ENCODE assay signal across 14 cellular contexts in the genomic region with DNA sequence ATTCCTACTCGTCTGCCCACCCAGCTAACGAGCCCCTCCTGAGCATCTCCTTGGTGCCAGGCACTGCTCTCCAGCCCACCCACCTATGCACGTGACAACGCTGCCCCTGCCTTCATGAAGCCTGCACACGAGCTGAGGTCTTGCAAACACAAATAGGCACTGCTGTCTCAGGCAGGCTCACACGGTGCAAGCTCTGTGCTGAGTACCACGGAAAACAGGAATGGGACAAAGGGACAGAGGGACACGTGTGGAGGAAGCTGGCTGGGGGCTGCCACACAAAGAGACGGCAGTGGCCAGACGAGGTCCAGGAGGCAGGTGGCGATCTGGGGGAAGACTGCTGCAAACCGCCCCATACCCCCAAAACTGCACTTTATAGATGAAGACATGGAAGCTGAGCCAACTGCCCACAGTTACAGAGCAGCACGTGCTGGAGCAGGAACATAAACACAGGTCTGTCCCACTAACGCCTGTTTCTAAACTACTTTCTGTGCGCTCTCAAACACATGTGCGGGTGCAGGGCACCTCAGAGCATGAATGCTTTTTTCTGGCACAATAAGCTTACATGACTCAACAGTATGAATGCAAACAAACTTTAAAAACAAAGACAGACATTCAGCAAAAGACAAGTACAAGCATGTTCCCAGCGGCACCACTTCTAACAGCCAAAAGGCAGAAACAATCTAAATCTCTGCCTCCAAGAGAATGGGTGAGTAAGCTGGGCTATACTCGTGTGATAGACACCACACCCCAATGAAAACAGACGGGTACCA.
DNase-seq lines count a peak whose midpoint lies in the region; FAIRE-seq and TF ChIP-seq lines count a peak whose summit lies in the region.
"Had no signal": no experiment of that assay in that cellular context is flagged by ENCODE, and none has a peak within 500 bp of the region (broad histone marks: within the 10 kb centered on the region; RNA-seq: fewer than 3 reads in every experiment).

No MANE protein-coding gene starts in this region.

- intact Hi-C loops in MCF 10A (cut with micrococcal nuclease) = loop anchor here (5.0 kb wide), 1 partner anchor 70 kb away; a partner anchor contains a TSS
- intact Hi-C loops in breast epithelium (cut with DNase I; ENCODE audit: low total_unique reads) = no loop called here

- H3K4me3 ChIP-seq in breast epithelium = peak overlapping the region in 1 of 3 donors; percentile 8
- H3K4me3 ChIP-seq in cardiac fibroblast (replicated peaks in 1 of 2; ENCODE audit: low read depth in 2 of 2, low read length in 2 of 2) = no peak overlapping the region

- peak overlapping the region; percentile 75 for H3K27ac Mint-ChIP-seq in MCF 10A (ENCODE audit: low read depth, unreplicated experiment)
- H3K27ac Mint-ChIP-seq: activated CD4-positive, alpha-beta memory T cell treated with anti-CD3 and anti-CD28 coated beads for 36 hours; activated naive CD4-positive, alpha-beta T cell treated with anti-CD3 and anti-CD28 coated beads, Interleukin-2, amount 10 ng/mL, durations not matched to agents 7 days and 5 days; natural killer cell treated with Interleukin-12 subunit alpha and Interleukin-12 subunit beta and Interleukin-15 and Interleukin-18, amount 100 ng/mL, for 72 hours had no signal

- no peak overlapping the region for H3K27ac ChIP-seq in breast epithelium

- POLR2A ChIA-PET in MCF 10A (lab: Yijun Ruan, JAX) = interaction anchor here (0.6 to 2.6 kb wide), 18 partner anchors 10 to 459 kb away, joined by 3 to 32 read pairs (median 5); a partner anchor contains a TSS

- no TSS peak for BruUV-seq in MCF 10A (replicated peaks; lab: Mats Ljungman, UMichigan)

- H3K4me1 Mint-ChIP-seq in MCF 10A (ENCODE audit: insufficient read depth, unreplicated experiment) = peaks cover 40% of the 10 kb centered on the region
- H3K4me1 Mint-ChIP-seq: activated naive CD4-positive, alpha-beta T cell treated with anti-CD3 and anti-CD28 coated beads, Interleukin-2, amount 10 ng/mL, durations not matched to agents 7 days and 5 days had no signal

- no peak for FAIRE-seq in urothelium cell line (lab: Jason Lieb, UNC)

- in situ Hi-C loops in ACHN (cut with HindIII; ENCODE audit: low pct_ligation_motif_present, low pct_unique_long_range_greater_than_20kb, low sequenced_read_pairs) = no loop called here

- peaks cover 67% of the 10 kb centered on the region for H3K36me3 Mint-ChIP-seq in MCF 10A (ENCODE audit: insufficient read depth, unreplicated experiment)
- H3K36me3 Mint-ChIP-seq: activated naive CD4-positive, alpha-beta T cell treated with anti-CD3 and anti-CD28 coated beads, Interleukin-2, amount 10 ng/mL, durations not matched to agents 7 days and 5 days had no signal

- H3K36me3 ChIP-seq in breast epithelium = no peaks in the 10 kb centered on the region

- TF ChIP-seq POLR2A in breast epithelium (IDR thresholded peaks at IDR 0.05) = no peak

- no peaks in the 10 kb centered on the region for H3K27me3 ChIP-seq in breast epithelium

- peak overlapping the region; percentile 60 for H3K4me3 Mint-ChIP-seq in MCF 10A (ENCODE audit: unreplicated experiment)
- H3K4me3 Mint-ChIP-seq: activated CD4-positive, alpha-beta memory T cell treated with anti-CD3 and anti-CD28 coated beads for 36 hours; activated naive CD4-positive, alpha-beta T cell treated with anti-CD3 and anti-CD28 coated beads, Interleukin-2, amount 10 ng/mL, durations not matched to agents 7 days and 5 days; natural killer cell treated with Interleukin-12 subunit alpha and Interleukin-12 subunit beta and Interleukin-15 and Interleukin-18, amount 100 ng/mL, for 72 hours had no signal

- H3K9me3 Mint-ChIP-seq in MCF 10A (ENCODE audit: unreplicated experiment) = peaks cover 20% of the 10 kb centered on the region

- no peaks in the 10 kb centered on the region for H3K27me3 Mint-ChIP-seq in MCF 10A (ENCODE audit: insufficient read depth, unreplicated experiment)
- H3K27me3 Mint-ChIP-seq: activated CD4-positive, alpha-beta memory T cell treated with anti-CD3 and anti-CD28 coated beads for 36 hours had no signal

- DNase-seq in MCF 10A (ENCODE audit: unreplicated experiment) (peak; percentile 94), breast epithelium (ENCODE audit: low spot score in 2 of 2) (no peak), cardiac fibroblast (ENCODE audit: low read depth in 2 of 2) (peak; percentile 34 to 85), iris pigment epithelial cell (ENCODE audit: low read depth) (peak; percentile 85), urothelium cell line (ENCODE audit: low spot score) (peak; percentile 46), ACHN (no peak), SW 1271 (lab: John Stamatoyannopoulos, UW) (no peak), DMS 273 (lab: John Stamatoyannopoulos, UW; ENCODE audit: unreplicated experiment) (no peak)
- DNase-seq: activated CD4-positive, alpha-beta memory T cell treated with anti-CD3 and anti-CD28 coated beads for 36 hours; activated naive CD4-positive, alpha-beta T cell treated with anti-CD3 and anti-CD28 coated beads, Interleukin-2, amount 10 ng/mL, durations not matched to agents 7 days and 5 days; GF-D8; stimulated activated naive CD8-positive, alpha-beta T cell treated with anti-CD3 and anti-CD28 coated beads, Interleukin-15, Interleukin-2, amounts not matched to agents 100 U/mL and 50 U/mL, for 24 hours; T-helper 1 cell had no signal

- no peaks in the 10 kb centered on the region for H3K4me1 ChIP-seq in breast epithelium

- CTCF ChIA-PET in MCF 10A (lab: Yijun Ruan, JAX) = interaction anchor here (0.6 kb wide), 2 partner anchors 92 to 228 kb away, joined by 3 read pairs; no protein-coding TSS in a partner anchor

- TF ChIP-seq CTCF in MCF 10A (IDR thresholded peaks at IDR 0.05; ENCODE audit: unreplicated experiment) (no peak), breast epithelium (IDR thresholded peaks at IDR 0.05) (no peak), cardiac fibroblast (IDR thresholded peaks at IDR 0.05; ENCODE audit: low read depth, low read length) (no peak)

- H3K9me3 ChIP-seq in breast epithelium = peaks cover 9 to 23% of the 10 kb centered on the region in 2 donors

Comparison
In these comparisons a context has a peak if more than half of its experiments do, and no peak if none do; other contexts are left out.
1. DNase-seq: peak in MCF 10A (single experiment), cardiac fibroblast (2 of 2), iris pigment epithelial cell (single experiment) and urothelium cell line (single experiment); none in breast epithelium (0 of 2), ACHN (single experiment), SW 1271 (0 of 2) and DMS 273 (single experiment).